8 cellular contexts compared by ENCODE assay signal in the genomic region with DNA sequence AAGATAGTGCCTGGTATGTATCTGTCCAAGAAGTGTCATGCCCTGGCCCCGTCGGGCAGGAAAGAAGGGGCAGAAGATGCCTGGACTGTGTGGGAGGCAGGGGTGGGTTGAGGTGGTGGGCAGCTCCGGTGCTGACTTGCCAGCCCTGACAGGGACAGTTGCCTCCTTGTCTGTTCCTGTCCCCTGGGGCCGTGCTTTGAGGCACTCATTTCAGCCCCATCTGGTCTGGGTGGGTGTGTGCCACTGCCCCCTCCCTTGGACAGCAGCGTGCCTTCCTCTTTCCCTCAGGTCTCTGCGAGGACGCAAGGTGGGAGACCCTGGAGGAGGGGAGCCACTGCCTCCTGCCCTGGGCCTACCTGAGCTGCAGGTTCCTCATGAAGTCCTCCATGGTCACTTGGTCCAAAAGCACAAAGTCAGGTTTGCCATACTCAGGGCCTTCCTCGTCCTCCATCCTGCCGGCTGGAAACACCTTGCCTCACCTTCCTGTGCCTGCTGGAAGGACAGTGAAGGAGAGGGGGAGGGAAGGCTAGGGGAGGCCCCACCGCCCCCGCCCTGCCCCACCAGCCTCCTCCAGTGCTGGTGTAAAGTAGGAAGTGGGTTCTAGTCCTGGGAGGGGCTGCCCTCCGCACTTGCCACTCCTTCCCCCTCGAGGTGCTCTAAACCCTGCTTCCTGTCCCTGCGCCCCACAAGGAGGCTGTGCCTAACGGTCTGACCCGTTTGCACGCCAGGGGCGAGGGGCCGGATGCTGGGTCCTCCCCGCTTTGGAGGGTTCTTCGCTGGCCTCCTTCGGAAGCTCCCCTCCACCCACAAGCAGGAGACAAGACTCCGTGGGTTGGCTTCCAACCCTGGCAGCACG. TPM values are rescaled to one million over a fixed set of nuclear protein-coding genes. Genes with fewer than 3 reads are reported as not detected.
DNase-seq lines count a peak whose midpoint lies in the region; ATAC-seq and TF ChIP-seq lines count a peak whose summit lies in the region.

A gene (minus strand): TSS at position 505 of the 856 bp plus-strand sequence. CDS start 54 bp downstream, at position 451.

- H3K27ac Mint-ChIP-seq in WTC11 (peak within 1 kb of the TSS; percentile 65; the same call in 1 of the 2 replicates), Caco-2 (ENCODE audit: unreplicated experiment) (no peak within 1 kb of the TSS)

- H3K36me3 ChIP-seq in tibial artery (peaks cover 12 to 84% (median 27%) of the 10 kb centered on the region in 3 donors), Caco-2 (ENCODE audit: control insufficient read depth, insufficient read depth, low read length) (peaks cover 7% of the 10 kb centered on the region; the same call in 1 of the 2 replicates)

- H3K4me1 ChIP-seq in tibial artery, result no peaks in the 10 kb centered on the region
- peaks cover 17% of the 10 kb centered on the region for H3K4me1 ChIP-seq in Caco-2

- no peak within 1 kb of the TSS for H3K4me3 Mint-ChIP-seq in WTC11
- H3K4me3 Mint-ChIP-seq in Caco-2 (ENCODE audit: unreplicated experiment), result no peak within 1 kb of the TSS

- no peaks in the 10 kb centered on the region for H3K27me3 ChIP-seq in tibial artery
- H3K27me3 ChIP-seq in Caco-2 (replicated peaks; ENCODE audit: control insufficient read depth, insufficient read depth, low read length), result no peaks in the 10 kb centered on the region

- H3K9me3 Mint-ChIP-seq in WTC11 (no peaks in the 10 kb centered on the region), Caco-2 (ENCODE audit: unreplicated experiment) (no peaks in the 10 kb centered on the region)

- peak within 1 kb of the TSS; percentile 33 for H3K4me3 ChIP-seq in coronary artery
- no peak within 1 kb of the TSS for H3K4me3 ChIP-seq in tibial artery
- no peak within 1 kb of the TSS for H3K4me3 ChIP-seq in Caco-2 (ENCODE audit: low read depth, low read length)

- no peaks in the 10 kb centered on the region for H3K9me3 ChIP-seq in tibial artery
- no peaks in the 10 kb centered on the region for H3K9me3 ChIP-seq in Caco-2

- H3K27ac ChIP-seq in coronary artery (peak within 1 kb of the TSS in 1 of 2 donors; percentile 73), tibial artery (no peak within 1 kb of the TSS)

- intact Hi-C loops in sciatic nerve (cut with DNase I) (no loop called here), tibial artery (cut with DNase I; ENCODE audit: low total_unique reads) (no loop called here), Caco-2 (cut with micrococcal nuclease; ENCODE audit: unreplicated experiment) (no loop called here)

- DNase-seq in WTC11 (ENCODE audit: low spot score) (no peak), coronary artery (ENCODE audit: low spot score) (no peak), sciatic nerve (ENCODE audit: low spot score) (no peak), tibial artery (no peak), Caco-2 (no peak), DMS53 (lab: John Stamatoyannopoulos, UW) (no peak)

- no peak for TF ChIP-seq CTCF in WTC11 (IDR thresholded peaks at IDR 0.05)
- no peak for TF ChIP-seq CTCF in coronary artery (IDR thresholded peaks at IDR 0.05)
- no peak for TF ChIP-seq CTCF in tibial artery (IDR thresholded peaks at IDR 0.05)
- TF ChIP-seq CTCF in Caco-2 (IDR thresholded peaks at IDR 0.05; ENCODE audit: insufficient read depth in 1 of 2, low read depth in 1 of 2, low read length in 1 of 2, severe bottlenecking in 1 of 2, unreplicated experiment in 1 of 2), result no peak

- H3K27me3 Mint-ChIP-seq in WTC11 (ENCODE audit: low read depth) (no peaks in the 10 kb centered on the region), Caco-2 (ENCODE audit: insufficient read depth, unreplicated experiment) (no peaks in the 10 kb centered on the region)

- no TSS peak for BruUV-seq in Caco-2 (replicated peaks; lab: Mats Ljungman, UMichigan)

- ATAC-seq in HG03280 (IDR thresholded peaks at IDR 0.05; ENCODE audit: unreplicated experiment) (peak; percentile 52), WTC11 (no peak), sciatic nerve (peak; percentile 36)

- CTCF ChIA-PET in WTC11 (lab: Charles Lee) (interaction anchor here (0.7 kb wide), 1 partner anchor 157 kb away, joined by 4 read pairs; no protein-coding TSS in a partner anchor), Caco-2 (lab: Charles Lee) (no interaction called here)

- H3K4me1 Mint-ChIP-seq in WTC11 (no peaks in the 10 kb centered on the region), Caco-2 (ENCODE audit: low read depth, unreplicated experiment) (peaks cover 7% of the 10 kb centered on the region)

- TF ChIP-seq POLR2A in GM19193 (IDR thresholded peaks at IDR 0.05; ENCODE audit: extremely low read depth, insufficient read depth, insufficient read length), result peak; percentile 80

- peaks cover 17% of the 10 kb centered on the region for H3K36me3 Mint-ChIP-seq in WTC11
- H3K36me3 Mint-ChIP-seq in Caco-2 (ENCODE audit: insufficient read depth, unreplicated experiment), result peaks cover 38% of the 10 kb centered on the region

- POLR2A ChIA-PET in WTC11 (lab: Charles Lee) (no interaction called here), Caco-2 (lab: Charles Lee) (interaction anchor here (0.5 kb wide), 1 partner anchor 7 kb away, joined by 3 read pairs; no protein-coding TSS in a partner anchor)

TF ChIP-seq in WTC11, 78 proteins besides CTCF, POLR2A, EP300 and RAD21:
- no peak for TF ChIP-seq FOXK1 (CRISPR knock-in tag; IDR thresholded peaks at IDR 0.05)
- TF ChIP-seq, protein P1, sequence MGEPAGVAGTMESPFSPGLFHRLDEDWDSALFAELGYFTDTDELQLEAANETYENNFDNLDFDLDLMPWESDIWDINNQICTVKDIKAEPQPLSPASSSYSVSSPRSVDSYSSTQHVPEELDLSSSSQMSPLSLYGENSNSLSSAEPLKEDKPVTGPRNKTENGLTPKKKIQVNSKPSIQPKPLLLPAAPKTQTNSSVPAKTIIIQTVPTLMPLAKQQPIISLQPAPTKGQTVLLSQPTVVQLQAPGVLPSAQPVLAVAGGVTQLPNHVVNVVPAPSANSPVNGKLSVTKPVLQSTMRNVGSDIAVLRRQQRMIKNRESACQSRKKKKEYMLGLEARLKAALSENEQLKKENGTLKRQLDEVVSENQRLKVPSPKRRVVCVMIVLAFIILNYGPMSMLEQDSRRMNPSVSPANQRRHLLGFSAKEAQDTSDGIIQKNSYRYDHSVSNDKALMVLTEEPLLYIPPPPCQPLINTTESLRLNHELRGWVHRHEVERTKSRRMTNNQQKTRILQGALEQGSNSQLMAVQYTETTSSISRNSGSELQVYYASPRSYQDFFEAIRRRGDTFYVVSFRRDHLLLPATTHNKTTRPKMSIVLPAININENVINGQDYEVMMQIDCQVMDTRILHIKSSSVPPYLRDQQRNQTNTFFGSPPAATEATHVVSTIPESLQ (CRISPR knock-in tag; IDR thresholded peaks at IDR 0.05), result no peak

RNA-seq across cellular contexts. Expression of the gene that starts here (rescaled TPM):
- total RNA-seq in WTC11 (2021) (0.41 to 0.48 TPM (median 0.46 TPM) in 3 replicates), sciatic nerve (8.8 TPM), Caco-2 (2022) (0.19 and 0.36 TPM in 2 replicates)
